Comparison of ENCODE assay signal across 18 cellular contexts in genomic region chr6:167979436-167980090, GRCh38. TPM values are rescaled to one million over a fixed set of nuclear protein-coding genes. Genes with fewer than 3 reads are reported as not detected.
DNase-seq lines count a peak whose midpoint lies in the region; ATAC-seq, FAIRE-seq and TF ChIP-seq lines count a peak whose summit lies in the region.
"Had no signal": no experiment of that assay in that cellular context is flagged by ENCODE, and none has a peak within 500 bp of the region (broad histone marks: within the 10 kb centered on the region; RNA-seq: fewer than 3 reads in every experiment).

No MANE protein-coding gene starts in this region.

- CTCF ChIA-PET in K562 (lab: Yijun Ruan, JAX; ENCODE audit: low intra/inter-chr PET ratio) = no interaction called here
- CTCF ChIA-PET in H1 (lab: Charles Lee; ENCODE audit: partially characterized antibody) = interaction anchor here (0.6 to 3.1 kb wide), 4 partner anchors 12 to 80 kb away, joined by 3 to 17 read pairs (median 5); no protein-coding TSS in a partner anchor

- ATAC-seq in K562 (no peak), HG03442 (IDR thresholded peaks at IDR 0.05; ENCODE audit: unreplicated experiment) (no peak)
- ATAC-seq: A549; CD8-positive, alpha-beta T cell had no signal

- no peaks in the 10 kb centered on the region for H3K9me1 ChIP-seq in K562 (ENCODE audit: control insufficient read depth, insufficient read depth, low read length)

- 6% methylated on average over 12 of the region's 12 CpGs for WGBS in K562 (ENCODE audit: insufficient coverage, low coverage, missing lambda C conversion rate)
- 91% methylated on average over 12 of the region's 12 CpGs; no CpG with 5 or more reads in 1 of the 2 experiments for WGBS in H1 (ENCODE audit: extremely low coverage in 1 of 2, insufficient coverage in 1 of 2, insufficient read length in 1 of 2, insufficient replicate concordance in 2 of 2, low coverage in 1 of 2, low lambda C conversion rate in 2 of 2, missing lambda C conversion rate in 1 of 2), 2 experiments

- H4K5ac ChIP-seq in H1 (ENCODE audit: insufficient read length, low read depth, low read length) = no peak overlapping the region

- FAIRE-seq in K562 (lab: Jason Lieb, UNC) = peak; percentile 51
- FAIRE-seq in H1 (lab: Jason Lieb, UNC) = no peak
- FAIRE-seq: A549, GM19239 had no signal

- no peaks in the 10 kb centered on the region for H3K23me2 ChIP-seq in H1 (ENCODE audit: low read depth, low read length)

- H3K4me2 ChIP-seq in K562 (ENCODE audit: insufficient read depth, low read length) (no peak overlapping the region), H1 (ENCODE audit: insufficient read depth in 1 of 2, low read depth in 2 of 2, low read length in 2 of 2) (no peak overlapping the region), neural progenitor cell (peak overlapping the region; percentile 22)
- H3K4me2 ChIP-seq: A549 had no signal

- H3K4me1 Mint-ChIP-seq in neural progenitor cell (peaks cover 13% of the 10 kb centered on the region), type B pancreatic cell (ENCODE audit: unreplicated experiment) (peaks cover 31% of the 10 kb centered on the region)
- H3K4me1 Mint-ChIP-seq: CD14-positive monocyte had no signal

- H3K56ac ChIP-seq in H1 (replicated peaks; ENCODE audit: insufficient read length, low read depth, low read length) = no peak overlapping the region

- no peak for TF ChIP-seq EP300 in K562 (IDR thresholded peaks at IDR 0.05; ENCODE audit: low read length)
- TF ChIP-seq EP300 in H1 (IDR thresholded peaks at IDR 0.05; ENCODE audit: borderline replicate concordance in 1 of 2, low read depth in 2 of 2, low read length in 2 of 2) = no peak

- no peaks in the 10 kb centered on the region for H3K79me1 ChIP-seq in H1 (ENCODE audit: low read depth, low read length)

- no peak overlapping the region for H2AK5ac ChIP-seq in H1 (ENCODE audit: low read depth, low read length)

- H3K4me3 Mint-ChIP-seq in neural progenitor cell (no peak overlapping the region), type B pancreatic cell (no peak overlapping the region)
- H3K4me3 Mint-ChIP-seq: CD14-positive monocyte; CD8-positive, alpha-beta T cell; HFFc6 had no signal

- no peak overlapping the region for H3K14ac ChIP-seq in H1 (ENCODE audit: insufficient read length)

- no peak overlapping the region for H3K27ac ChIP-seq in K562 (ENCODE audit: extremely low read depth, low read depth, low read length)
- no peak overlapping the region for H3K27ac ChIP-seq in H1 (ENCODE audit: low read depth, low read length)
- peak overlapping the region; percentile 87 for H3K27ac ChIP-seq in neural progenitor cell
- H3K27ac ChIP-seq: A549, HL-60 had no signal

- H4K91ac ChIP-seq in H1 (replicated peaks; ENCODE audit: insufficient read length, low read length) = no peak overlapping the region

- H3F3A ChIP-seq in neural progenitor cell (ENCODE audit: low read depth) = peaks cover 38% of the 10 kb centered on the region

- no peak overlapping the region for H2BK15ac ChIP-seq in H1 (ENCODE audit: low read length)

- H2BK5ac ChIP-seq in H1 (ENCODE audit: low read depth, low read length) = no peak overlapping the region

- H4K20me1 ChIP-seq in K562 (replicated peaks; ENCODE audit: control insufficient read depth, insufficient read depth, low read length) (no peaks in the 10 kb centered on the region), H1 (replicated peaks in 1 of 2; ENCODE audit: control insufficient read depth in 1 of 2, insufficient read depth in 2 of 2, low read length in 2 of 2) (no peaks in the 10 kb centered on the region), neural progenitor cell (ENCODE audit: low read depth) (no peaks in the 10 kb centered on the region)

- H3K27me3 ChIP-seq in K562 (ENCODE audit: control insufficient read depth in 2 of 2, insufficient read depth in 2 of 2, low read length in 2 of 2) = peaks cover 31 to 35% of the 10 kb centered on the region in 2 experiments
- H3K27me3 ChIP-seq in H1 (replicated peaks in 1 of 4; ENCODE audit: control insufficient read depth in 3 of 4, extremely low read depth in 1 of 4, insufficient read depth in 3 of 4, low read length in 3 of 4) = no peaks in the 10 kb centered on the region
- H3K27me3 ChIP-seq in neural progenitor cell = no peaks in the 10 kb centered on the region

- POLR2A ChIA-PET in K562 (lab: Yijun Ruan, JAX) (interaction anchor here (0.6 kb wide), 1 partner anchor 630 kb away, joined by 3 read pairs; no protein-coding TSS in a partner anchor), H1 (lab: Charles Lee; ENCODE audit: partially characterized antibody) (no interaction called here)

- H2BK120ac ChIP-seq in H1 (replicated peaks; ENCODE audit: low read depth, low read length) = no peak overlapping the region

- no peak overlapping the region for H3K23ac ChIP-seq in H1 (ENCODE audit: insufficient read length)

- H3K9ac ChIP-seq in K562 (ENCODE audit: insufficient read depth in 1 of 2, low read depth in 2 of 2, low read length in 2 of 2) = no peak overlapping the region
- no peak overlapping the region for H3K9ac ChIP-seq in H1 (replicated peaks in 1 of 4; ENCODE audit: extremely low read depth in 1 of 4, low read depth in 3 of 4, low read length in 3 of 4)
- no peak overlapping the region for H3K9ac ChIP-seq in neural progenitor cell

- H3K27ac Mint-ChIP-seq in neural progenitor cell (no peak overlapping the region), type B pancreatic cell (no peak overlapping the region)
- H3K27ac Mint-ChIP-seq: CD8-positive, alpha-beta T cell; HFFc6 had no signal

- H3K79me2 ChIP-seq in K562 (ENCODE audit: control insufficient read depth, insufficient read depth, low read length) = no peaks in the 10 kb centered on the region
- no peaks in the 10 kb centered on the region for H3K79me2 ChIP-seq in H1 (ENCODE audit: control insufficient read depth in 1 of 2, insufficient read depth in 2 of 2, low read length in 2 of 2)
- no peaks in the 10 kb centered on the region for H3K79me2 ChIP-seq in neural progenitor cell (ENCODE audit: low read depth)

- TF ChIP-seq POLR2A in K562 (conservative IDR thresholded peaks at IDR 0.05) (no peak), H1 (IDR thresholded peaks at IDR 0.05; ENCODE audit: control extremely low read depth in 1 of 2, low read depth in 2 of 2, low read length in 2 of 2) (no peak)

- H4K8ac ChIP-seq in H1 (ENCODE audit: extremely low read depth, insufficient read depth, low read length) = peak overlapping the region; percentile 45; the same call in 1 of the 2 replicates

- DNase-seq in K562 (ENCODE audit: extremely low read depth in 1 of 4, low spot score in 3 of 4) (no peak), H1 (ENCODE audit: low read depth in 1 of 2, low spot score in 2 of 2) (no peak), neural progenitor cell (ENCODE audit: low spot score) (peak; percentile 61), type B pancreatic cell (ENCODE audit: extremely low spot score, unreplicated experiment) (no peak), KG1 (lab: John Stamatoyannopoulos, UW) (no peak)
- DNase-seq: Caco-2; CD8-positive, alpha-beta T cell; DND-41; GF-D8; HCEC 1CT; HFFc6 had no signal

- in situ Hi-C loops in K562 (cut with MboI) = no loop called here

- BruUV-seq in K562 (replicated peaks; lab: Mats Ljungman, UMichigan) = no TSS peak

- no peak overlapping the region for H2BK12ac ChIP-seq in H1 (ENCODE audit: low read depth, low read length)

- intact Hi-C loops in K562 (cut with micrococcal nuclease) = no loop called here

- H3K36me3 Mint-ChIP-seq in neural progenitor cell (peaks cover 6% of the 10 kb centered on the region), type B pancreatic cell (no peaks in the 10 kb centered on the region)
- H3K36me3 Mint-ChIP-seq: CD14-positive monocyte; CD8-positive, alpha-beta T cell had no signal

- H3K9me3 Mint-ChIP-seq in neural progenitor cell (peaks cover 17% of the 10 kb centered on the region), type B pancreatic cell (no peaks in the 10 kb centered on the region)
- H3K9me3 Mint-ChIP-seq: CD8-positive, alpha-beta T cell; HFFc6 had no signal

- no peak overlapping the region for H2BK20ac ChIP-seq in H1 (ENCODE audit: low read length)

- TF ChIP-seq RAD21 in K562 (CRISPR knock-in tag; conservative IDR thresholded peaks at IDR 0.05 in 1 of 2, IDR thresholded peaks at IDR 0.05 in 1 of 2) (no peak), H1 (IDR thresholded peaks at IDR 0.05 in 1 of 2, conservative IDR thresholded peaks at IDR 0.05 in 1 of 2; ENCODE audit: low read depth in 2 of 2, low read length in 2 of 2) (no peak)

- H3K9me3 ChIP-seq in K562 (replicated peaks; ENCODE audit: control insufficient read depth, insufficient read depth, low read depth, low read length) (no peaks in the 10 kb centered on the region), H1 (ENCODE audit: insufficient read depth in 2 of 2, low read depth in 1 of 2, low read length in 1 of 2) (peaks cover 0 to 6% of the 10 kb centered on the region in 2 experiments; a peak in 1 of 4 replicates), neural progenitor cell (ENCODE audit: low read depth) (no peaks in the 10 kb centered on the region)
- H3K9me3 ChIP-seq: A549, Caco-2 had no signal

- H3K4me3 ChIP-seq in K562 = no peak overlapping the region
- no peak overlapping the region for H3K4me3 ChIP-seq in H1 (ENCODE audit: extremely low read depth in 1 of 4, insufficient read depth in 2 of 4, low read depth in 3 of 4, low read length in 4 of 4)
- H3K4me3 ChIP-seq in neural progenitor cell = no peak overlapping the region
- H3K4me3 ChIP-seq: A549 had no signal

- TF ChIP-seq CTCF in K562 (IDR thresholded peaks at IDR 0.05 in 2 of 3, conservative IDR thresholded peaks at IDR 0.05 in 1 of 3; ENCODE audit: insufficient read depth in 2 of 3, low read depth in 1 of 3, low read length in 3 of 3) (no peak), H1 (IDR thresholded peaks at IDR 0.05; ENCODE audit: control extremely low read depth in 1 of 3, insufficient read depth in 1 of 3, low read depth in 1 of 3, low read length in 3 of 3) (no peak), neural progenitor cell (IDR thresholded peaks at IDR 0.05) (no peak), type B pancreatic cell (conservative IDR thresholded peaks at IDR 0.05) (no peak)

- no peak overlapping the region for H2AFZ ChIP-seq in K562 (ENCODE audit: low read depth, low read length)
- H2AFZ ChIP-seq in H1 (ENCODE audit: low read length) = no peak overlapping the region
- peak overlapping the region; percentile 86 for H2AFZ ChIP-seq in neural progenitor cell (replicated peaks)

- H3K4me1 ChIP-seq in K562 (replicated peaks in 1 of 2; ENCODE audit: control insufficient read depth in 2 of 2, insufficient read depth in 2 of 2, low read length in 2 of 2) = peaks cover 0 to 8% of the 10 kb centered on the region in 2 experiments; a peak in 1 of 5 replicates
- H3K4me1 ChIP-seq in H1 (replicated peaks in 1 of 4; ENCODE audit: control insufficient read depth in 3 of 4, insufficient read depth in 4 of 4, low read length in 3 of 4) = no peaks in the 10 kb centered on the region
- peaks cover 16% of the 10 kb centered on the region for H3K4me1 ChIP-seq in neural progenitor cell
- H3K4me1 ChIP-seq: A549, Caco-2 had no signal

- H3K27me3 Mint-ChIP-seq in neural progenitor cell (ENCODE audit: insufficient read depth, low read depth) = peaks cover 4% of the 10 kb centered on the region
- no peaks in the 10 kb centered on the region for H3K27me3 Mint-ChIP-seq in type B pancreatic cell

- H3K4ac ChIP-seq in H1 (replicated peaks; ENCODE audit: insufficient read length, low read depth, low read length) = no peak overlapping the region

- H3K36me3 ChIP-seq in K562 (ENCODE audit: control insufficient read depth, insufficient read depth, low read length) (no peaks in the 10 kb centered on the region), H1 (ENCODE audit: control insufficient read depth in 2 of 4, insufficient read depth in 4 of 4, low read length in 3 of 4) (no peaks in the 10 kb centered on the region), neural progenitor cell (no peaks in the 10 kb centered on the region)

- H3K18ac ChIP-seq in H1 (ENCODE audit: extremely low read depth, low read length) = no peak overlapping the region

RNA-seq across cellular contexts. Expression of gene KIF25, which starts 17.9 kb away (rescaled TPM):
- not detected in 2 replicates for total RNA-seq in K562 (2011; cell fraction: chromatin; rRNA removed; ENCODE audit: low replicate concordance)
- total RNA-seq in K562 (2011; cell fraction: nucleolus; rRNA removed) = not detected in 2 replicates
- not detected in 2 replicates for total RNA-seq in K562 (2011; cell fraction: nucleoplasm; rRNA removed)
- total RNA-seq in K562 (2014; rRNA removed) (not detected in 2 replicates), K562 (2014; rRNA removed; fragmentation: Illumina TruSeq; extraction: Trizol) (not detected in 2 replicates), K562 (2015; rRNA removed; fragmentation: Illumina TruSeq; extraction: Trizol) (not detected in 2 replicates), K562 (2021) (0.24 TPM in 1 of 2 replicates, not detected in the other), neural progenitor cell (ENCODE audit: low replicate concordance) (1.2 and 1.5 TPM in 2 replicates), type B pancreatic cell (ENCODE audit: low replicate concordance) (not detected in 2 replicates)
- polyA plus RNA-seq in K562 (2011; rRNA removed) (0.04 TPM in 1 of 2 replicates, not detected in the other), K562 (2014; fragmentation: Illumina TruSeq; extraction: Trizol) (not detected in 2 replicates), K562 (2014; fragmentation: Nextera tagmentation; extraction: Ambion mirVana) (under 1 TPM; 0.22 to 0.49 TPM), K562 (2014; rRNA removed) (not detected in 2 replicates), H1 (2011; rRNA removed) (1.5 and 2.5 TPM in 2 replicates)
- 0.04 TPM in 1 of 2 replicates, not detected in the other for polyA plus RNA-seq in K562 (2011; cell fraction: cytosol; rRNA removed)
- not detected in 2 replicates for polyA plus RNA-seq in K562 (2011; cell fraction: nucleus; rRNA removed)
- 0.08 and 0.47 TPM in 2 replicates for polyA plus RNA-seq in K562 (2012)
- polyA minus RNA-seq in K562 (2011; rRNA and poly(A)+ RNA removed) = 0.98 TPM in 1 of 2 replicates, not detected in the other
- polyA minus RNA-seq in K562 (2011; cell fraction: cytosol; rRNA and poly(A)+ RNA removed) = not detected in 2 replicates
- polyA minus RNA-seq in K562 (2011; cell fraction: nucleus; rRNA and poly(A)+ RNA removed) = not detected in 2 replicates
- 2.0 and 2.3 TPM in 2 replicates for total RNA-seq in H1 (2021; fragmentation: NEBNext Ultra II Directional; extraction: Animal tissue kit (Norgen Biotek cat#: 25700))
- 2.2 TPM for polyA plus RNA-seq in H1 (2011; cell fraction: cytosol; rRNA removed)
- polyA plus RNA-seq in H1 (2011; cell fraction: nucleus; rRNA removed) = 4.5 TPM
- polyA plus RNA-seq in H1 (2012, experiment 1 of 2) = 1.4 to 3.0 TPM (median 1.6 TPM) in 4 replicates
- 0.39 TPM for polyA plus RNA-seq in H1 (2012, experiment 2 of 2)
- 0.91 TPM for polyA plus RNA-seq in H1 (2013, experiment 1 of 2)
- 1.2 TPM for polyA plus RNA-seq in H1 (2013, experiment 2 of 2)
- 0.60 and 2.0 TPM in 2 replicates for polyA minus RNA-seq in H1 (2011; rRNA and poly(A)+ RNA removed)
- polyA minus RNA-seq in H1 (2011; cell fraction: cytosol; rRNA and poly(A)+ RNA removed) = 1.0 TPM
- 1.1 TPM for polyA minus RNA-seq in H1 (2011; cell fraction: nucleus; rRNA and poly(A)+ RNA removed)
- total RNA-seq: Caco-2, HFFc6 had no signal
- polyA plus RNA-seq: AG04450, BJ, CD14-positive monocyte had no signal
